In genomic region chr2:117686699-117687098, GRCh38 we compare ENCODE assay signal across 16 cellular contexts.
A peak's percentile ranks its signal among the peaks of the same experiment; 100 is the strongest.
DNase-seq lines count a peak whose midpoint lies in the region; ATAC-seq, FAIRE-seq and TF ChIP-seq lines count a peak whose summit lies in the region.
"Had no signal": no experiment of that assay in that cellular context is flagged by ENCODE, and none has a peak within 500 bp of the region (broad histone marks: within the 10 kb centered on the region; RNA-seq: fewer than 3 reads in every experiment).

No MANE protein-coding gene starts in this region.

- CTCF ChIA-PET in GM12878 (lab: Yijun Ruan, JAX): interaction anchor here (0.6 kb wide), 1 partner anchor 8 kb away, joined by 3 read pairs; no protein-coding TSS in a partner anchor
- CTCF ChIA-PET in CD8-positive, alpha-beta memory T cell (lab: Charles Lee): no interaction called here

- H4K20me1 ChIP-seq in GM12878 (ENCODE audit: control insufficient read depth, insufficient read depth): no peaks in the 10 kb centered on the region

- H3K4me3 Mint-ChIP-seq in CD8-positive, alpha-beta memory T cell: no peak overlapping the region
- H3K4me3 Mint-ChIP-seq: neural crest cell had no signal

- 0% methylated on average over 1 of the region's 1 CpG for WGBS in GM12878 (ENCODE audit: insufficient coverage, insufficient replicate concordance, low lambda C conversion rate, missing lambda C conversion rate)

- FAIRE-seq in GM12878 (lab: Jason Lieb, UNC): peak; percentile 93
- FAIRE-seq: small intestine had no signal

- H3K9ac ChIP-seq in GM12878 (ENCODE audit: control insufficient read depth, insufficient read depth, low read length): no peak overlapping the region

- DNase-seq in DMS 273 (lab: John Stamatoyannopoulos, UW; ENCODE audit: unreplicated experiment) (peak; percentile 2), DMS 273 treated with DMSO at 0.1 percent for 48 hours (lab: John Stamatoyannopoulos, UW) (no peak), GM12878 (ENCODE audit: low read depth, low spot score) (peak; percentile 46), erythroblast (lab: John Stamatoyannopoulos, UW) (no peak), coronary artery (ENCODE audit: low spot score) (no peak)
- DNase-seq in CD8-positive, alpha-beta memory T cell: no peak
- DNase-seq: activated CD4-positive, alpha-beta T cell treated with anti-CD3 and anti-CD28 coated beads, Interleukin-2, amount 50 U/mL, for 4 hours; activated naive CD4-positive, alpha-beta T cell treated with Interleukin-2 at 50 U/mL for 16 hours; colonic mucosa; foreskin fibroblast; NCI-H1417; small intestine had no signal

- no peak for TF ChIP-seq CTCF in GM12878 (IDR thresholded peaks at IDR 0.05 in 2 of 3, conservative IDR thresholded peaks at IDR 0.05 in 1 of 3; ENCODE audit: control insufficient read depth in 2 of 3, extremely low read depth in 1 of 3, insufficient read depth in 1 of 3, low read depth in 3 of 3, low read length in 3 of 3)
- no peak for TF ChIP-seq CTCF in coronary artery (IDR thresholded peaks at IDR 0.05)

- H3K9me3 ChIP-seq in GM12878 (replicated peaks; ENCODE audit: control insufficient read depth, insufficient read depth, low read length): no peaks in the 10 kb centered on the region
- H3K9me3 ChIP-seq in CD8-positive, alpha-beta memory T cell (ENCODE audit: low read length): no peaks in the 10 kb centered on the region
- H3K9me3 ChIP-seq: colonic mucosa had no signal

- no peak overlapping the region for H3K27ac Mint-ChIP-seq in CD8-positive, alpha-beta memory T cell

- POLR2A ChIA-PET in GM12878 (lab: Charles Lee): no interaction called here
- POLR2A ChIA-PET in CD8-positive, alpha-beta memory T cell (lab: Charles Lee): no interaction called here

- H3K4me1 Mint-ChIP-seq in CD8-positive, alpha-beta memory T cell: no peaks in the 10 kb centered on the region

- ATAC-seq in GM21717 (IDR thresholded peaks at IDR 0.05; ENCODE audit: unreplicated experiment) (peak; percentile 99), HG03097 (IDR thresholded peaks at IDR 0.05; ENCODE audit: low FRiP score, unreplicated experiment) (peak; percentile 98), GM12878 (peak; percentile 98)

- H2AFZ ChIP-seq in GM12878 (ENCODE audit: control insufficient read depth, low read depth, low read length): peak overlapping the region; percentile 31

- TF ChIP-seq POLR2A in GM12878 (IDR thresholded peaks at IDR 0.05; ENCODE audit: low read depth, low read length) (no peak), erythroblast (IDR thresholded peaks at IDR 0.05; ENCODE audit: low read length) (no peak)

- SMC1A ChIA-PET in GM12878 (lab: Charles Lee; ENCODE audit: uncharacterized antibody, unreplicated experiment): interaction anchor here (0.9 to 1.4 kb wide), 4 partner anchors 24 to 316 kb away, joined by 3 to 5 read pairs (median 4); no protein-coding TSS in a partner anchor

- no peaks in the 10 kb centered on the region for H3K36me3 Mint-ChIP-seq in CD8-positive, alpha-beta memory T cell

- no peaks in the 10 kb centered on the region for H3K79me2 ChIP-seq in GM12878 (ENCODE audit: control insufficient read depth, insufficient read depth, low read length)

- no peaks in the 10 kb centered on the region for H3K27me3 ChIP-seq in GM12878 (replicated peaks in 1 of 2; ENCODE audit: control insufficient read depth in 2 of 2, insufficient read depth in 2 of 2, low read length in 1 of 2)
- no peaks in the 10 kb centered on the region for H3K27me3 ChIP-seq in CD8-positive, alpha-beta memory T cell (ENCODE audit: insufficient read depth, low read length, poor library complexity, severe bottlenecking)
- H3K27me3 ChIP-seq: colonic mucosa had no signal

- no peaks in the 10 kb centered on the region; the same call in 1 of the 2 replicates for H3K4me1 ChIP-seq in GM12878 (ENCODE audit: control insufficient read depth, insufficient read depth, low read length)
- no peaks in the 10 kb centered on the region for H3K4me1 ChIP-seq in CD8-positive, alpha-beta memory T cell (ENCODE audit: insufficient read depth, low read length)
- H3K4me1 ChIP-seq: colonic mucosa had no signal

- no peaks in the 10 kb centered on the region for H3K36me3 ChIP-seq in GM12878 (ENCODE audit: control insufficient read depth in 2 of 2, insufficient read depth in 2 of 2, low read length in 1 of 2)
- H3K36me3 ChIP-seq in CD8-positive, alpha-beta memory T cell (ENCODE audit: insufficient read depth, low read length): no peaks in the 10 kb centered on the region
- H3K36me3 ChIP-seq: colonic mucosa had no signal

- TF ChIP-seq EP300 in GM12878 (IDR thresholded peaks at IDR 0.05; ENCODE audit: borderline replicate concordance in 1 of 2, control insufficient read depth in 1 of 2, low read depth in 2 of 2, low read length in 2 of 2): peak in 1 of 2 experiments; percentile 47; a peak in 1 of 4 replicates

- BruUV-seq in GM12878 (replicated peaks; lab: Mats Ljungman, UMichigan): no TSS peak

- intact Hi-C loops in GM12878 (cut with micrococcal nuclease; ENCODE audit: unreplicated experiment): no loop called here

- peaks cover 0 to 1% (median 0%) of the 10 kb centered on the region in 5 donors for H3K9me3 Mint-ChIP-seq in CD8-positive, alpha-beta memory T cell
- H3K9me3 Mint-ChIP-seq: neural crest cell had no signal

- H3K27me3 Mint-ChIP-seq in CD8-positive, alpha-beta memory T cell: peaks cover 0 to 6% of the 10 kb centered on the region in 2 donors

- in situ Hi-C loops in GM12878 (cut with MboI): no loop called here

- no peak overlapping the region for H3K4me3 ChIP-seq in GM12878
- no peak overlapping the region for H3K4me3 ChIP-seq in CD8-positive, alpha-beta memory T cell (ENCODE audit: low read length)
- H3K4me3 ChIP-seq in coronary artery: no peak overlapping the region
- H3K4me3 ChIP-seq: colonic mucosa had no signal

- RAD21 ChIA-PET in GM12878 (lab: Charles Lee; ENCODE audit: unreplicated experiment): interaction anchor here (1.0 to 1.5 kb wide), 2 partner anchors 10 to 16 kb away, joined by 3 to 5 read pairs; no protein-coding TSS in a partner anchor

- H3K4me2 ChIP-seq in GM12878 (ENCODE audit: control insufficient read depth, insufficient read depth): peak overlapping the region; percentile 8; the same call in 1 of the 2 replicates

- no peak overlapping the region for H3K27ac ChIP-seq in GM12878 (ENCODE audit: control insufficient read depth, insufficient read depth)
- H3K27ac ChIP-seq in CD8-positive, alpha-beta memory T cell (ENCODE audit: low read depth, low read length): no peak overlapping the region
- no peak overlapping the region for H3K27ac ChIP-seq in coronary artery
- H3K27ac ChIP-seq: 22Rv1, colonic mucosa had no signal

- TF ChIP-seq RAD21 in GM12878 (IDR thresholded peaks at IDR 0.05; ENCODE audit: insufficient read depth, low read depth, low read length): no peak

TF ChIP-seq in GM12878, 131 proteins besides CTCF, POLR2A, EP300 and RAD21 (continues in another document):
- TF ChIP-seq SPI1 (IDR thresholded peaks at IDR 0.05; ENCODE audit: borderline replicate concordance, insufficient read depth, low read depth, low read length): peak; percentile 81
- no peak for TF ChIP-seq ZNF24 (IDR thresholded peaks at IDR 0.05)
- TF ChIP-seq POU2F2 (IDR thresholded peaks at IDR 0.05; ENCODE audit: borderline replicate concordance, low read depth, low read length): peak; percentile 97; the same call in 2 of the 3 replicates
- TF ChIP-seq RUNX3 (IDR thresholded peaks at IDR 0.05; ENCODE audit: low read length): no peak
- TF ChIP-seq BMI1 (IDR thresholded peaks at IDR 0.05; ENCODE audit: borderline replicate concordance): peak; percentile 99
- peak; percentile 12; the same call in 1 of the 2 replicates for TF ChIP-seq BACH1 (IDR thresholded peaks at IDR 0.05; ENCODE audit: borderline replicate concordance)
- no peak for TF ChIP-seq IRF3 (IDR thresholded peaks at IDR 0.05)
- peak; percentile 39; the same call in 1 of the 2 replicates for TF ChIP-seq RELB (IDR thresholded peaks at IDR 0.05; ENCODE audit: low read depth)
- no peak for TF ChIP-seq ZBTB33 (IDR thresholded peaks at IDR 0.05)
- no peak for TF ChIP-seq TCF12 (IDR thresholded peaks at IDR 0.05; ENCODE audit: low read depth, low read length)
- peak; percentile 82; the same call in 1 of the 2 replicates for TF ChIP-seq MXI1 (IDR thresholded peaks at IDR 0.05; ENCODE audit: low read depth, low read length)
- TF ChIP-seq MTA2 (IDR thresholded peaks at IDR 0.05; ENCODE audit: low read depth): peak; percentile 80

Comparison
In these comparisons a context has a peak if more than half of its experiments do, and no peak if none do; other contexts are left out.
1. DNase-seq: peak in DMS 273 (single experiment) and GM12878 (single experiment); none in DMS 273 treated with DMSO at 0.1 percent for 48 hours (single experiment), CD8-positive, alpha-beta memory T cell (0 of 5), erythroblast (0 of 2) and coronary artery (single experiment).
2. Peak in every context shown above with its lines, with median percentiles within 50 percentile points of each other: ATAC-seq.